In the genomic region with DNA sequence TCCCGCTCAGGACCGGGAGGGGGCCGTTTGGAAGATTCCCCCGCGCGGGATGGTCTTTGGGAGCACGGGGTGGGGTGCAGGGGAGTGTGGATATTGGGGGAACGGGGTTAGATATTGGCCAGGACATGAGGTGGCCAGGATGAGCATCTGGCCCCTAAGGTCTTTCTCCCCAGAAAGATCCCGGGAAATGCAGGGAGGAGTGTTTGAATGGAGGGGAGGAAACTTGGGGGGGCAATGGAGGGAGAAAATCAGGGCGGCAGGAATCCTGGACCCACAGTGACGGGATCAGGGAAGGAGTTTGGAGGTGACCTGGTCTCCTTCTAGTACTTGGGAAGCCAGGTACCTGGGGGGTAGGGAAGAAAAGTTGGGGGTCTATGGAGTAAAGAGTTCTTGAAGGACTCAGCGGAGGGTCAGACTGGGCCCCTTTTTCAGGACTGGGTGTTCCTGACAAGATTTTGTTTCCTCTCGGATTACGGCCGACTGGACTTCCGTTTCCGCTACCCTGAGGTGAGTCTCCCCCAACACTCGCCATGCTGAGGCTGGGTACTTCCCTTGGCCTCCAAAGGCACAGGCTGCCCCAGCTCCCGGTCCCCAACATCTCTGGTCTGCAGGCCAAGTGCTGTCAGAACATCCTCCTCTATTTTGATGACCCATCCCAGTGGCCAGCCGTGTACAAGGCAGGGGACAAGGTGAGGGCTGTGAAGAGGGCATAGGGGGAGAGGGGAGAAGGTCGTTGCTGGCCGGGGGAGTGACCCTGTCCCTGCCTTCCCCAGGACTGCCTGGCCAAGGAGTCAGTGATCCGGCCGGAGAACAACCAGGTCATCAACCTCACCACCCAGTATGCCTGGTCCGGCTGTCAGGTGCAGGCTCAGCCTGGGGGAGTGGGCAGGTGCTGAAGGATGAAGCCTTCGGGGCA, we compare ENCODE assay signal across 12 cellular contexts. TPM values are rescaled to one million over a fixed set of nuclear protein-coding genes. Genes with fewer than 3 reads are reported as not detected.
DNase-seq lines count a peak whose midpoint lies in the region; ATAC-seq, FAIRE-seq and TF ChIP-seq lines count a peak whose summit lies in the region.
"Had no signal": no experiment of that assay in that cellular context is flagged by ENCODE, and none has a peak within 500 bp of the region (broad histone marks: within the 10 kb centered on the region; RNA-seq: fewer than 3 reads in every experiment).

No MANE protein-coding gene starts in this region.

- H3K27me3 Mint-ChIP-seq in activated T-helper 2 cell treated with anti-CD3 and anti-CD28 coated beads, Interferon-gamma antibody, Interleukin-2, Interleukin-4, amounts not matched to agents 10 μg/mL and 5 μg/mL and 100 μg/mL, durations not matched to agents 14 hours and 24 hours and 36 hours (ENCODE audit: low read depth) = peaks cover 36% of the 10 kb centered on the region

- H3K27me3 ChIP-seq in left ventricle myocardium inferior (ENCODE audit: low read depth) (peaks cover 63% of the 10 kb centered on the region), thoracic aorta (replicated peaks; ENCODE audit: insufficient read depth) (no peaks in the 10 kb centered on the region)

- no peak overlapping the region for H3K27ac Mint-ChIP-seq in activated T-helper 2 cell treated with anti-CD3 and anti-CD28 coated beads, Interferon-gamma antibody, Interleukin-2, Interleukin-4, amounts not matched to agents 10 μg/mL and 5 μg/mL and 100 μg/mL, durations not matched to agents 14 hours and 24 hours and 36 hours
- H3K27ac Mint-ChIP-seq: CD4-positive, alpha-beta T cell had no signal

- TF ChIP-seq CTCF in left ventricle myocardium inferior (IDR thresholded peaks at IDR 0.05; ENCODE audit: borderline replicate concordance) (no peak), thoracic aorta (IDR thresholded peaks at IDR 0.05) (peak; percentile 26)

- no peak for FAIRE-seq in urothelium cell line (lab: Jason Lieb, UNC)
- FAIRE-seq: GM18507 had no signal

- H3K27ac ChIP-seq in left ventricle myocardium inferior (replicated peaks) = no peak overlapping the region
- no peak overlapping the region for H3K27ac ChIP-seq in thoracic aorta
- H3K27ac ChIP-seq: epithelial cell of prostate had no signal

- intact Hi-C loops in left ventricle myocardium inferior (cut with micrococcal nuclease) (no loop called here), left ventricle myocardium superior (cut with micrococcal nuclease) (no loop called here)
- intact Hi-C loops in activated T-helper 2 cell treated with anti-CD3 and anti-CD28 coated beads, Interferon-gamma antibody, Interleukin-2, Interleukin-4, amounts not matched to agents 10 μg/mL and 5 μg/mL and 100 μg/mL, durations not matched to agents 14 hours and 24 hours and 36 hours (cut with micrococcal nuclease) = loop anchor here (1.0 kb wide), 1 partner anchor 11 kb away; a partner anchor contains a TSS

- peaks cover 10% of the 10 kb centered on the region for H3K4me1 Mint-ChIP-seq in activated T-helper 2 cell treated with anti-CD3 and anti-CD28 coated beads, Interferon-gamma antibody, Interleukin-2, Interleukin-4, amounts not matched to agents 10 μg/mL and 5 μg/mL and 100 μg/mL, durations not matched to agents 14 hours and 24 hours and 36 hours (ENCODE audit: low read depth)

- DNase-seq in left ventricle myocardium inferior (no peak), left ventricle myocardium superior (no peak), thoracic aorta (ENCODE audit: low spot score) (no peak), urothelium cell line (ENCODE audit: low spot score) (no peak)
- no peak for DNase-seq in activated T-helper 2 cell treated with anti-CD3 and anti-CD28 coated beads, Interferon-gamma antibody, Interleukin-2, Interleukin-4, amounts not matched to agents 10 μg/mL and 5 μg/mL and 100 μg/mL, durations not matched to agents 14 hours and 24 hours and 36 hours (ENCODE audit: low spot score)
- DNase-seq in activated naive CD4-positive, alpha-beta T cell (lab: John Stamatoyannopoulos, UW) = no peak
- DNase-seq in stimulated activated CD4-positive, alpha-beta T cell treated with anti-CD3 and anti-CD28 coated beads, Interleukin-4, amount 100 ng/mL, for 1 hour = no peak
- DNase-seq: GOT3 had no signal

- H3K9me3 ChIP-seq in left ventricle myocardium inferior (replicated peaks) (no peaks in the 10 kb centered on the region), iPS-18c (ENCODE audit: control insufficient read depth, insufficient read depth, low read length) (no peaks in the 10 kb centered on the region), thoracic aorta (no peaks in the 10 kb centered on the region)

- H3K4me3 ChIP-seq in left ventricle myocardium inferior = peak overlapping the region; percentile 67
- H3K4me3 ChIP-seq in iPS-18c (ENCODE audit: insufficient read depth, low read depth, low read length) = peak overlapping the region; percentile 76
- no peak overlapping the region for H3K4me3 ChIP-seq in thoracic aorta

- peak overlapping the region; percentile 45 for H3K4me3 Mint-ChIP-seq in activated T-helper 2 cell treated with anti-CD3 and anti-CD28 coated beads, Interferon-gamma antibody, Interleukin-2, Interleukin-4, amounts not matched to agents 10 μg/mL and 5 μg/mL and 100 μg/mL, durations not matched to agents 14 hours and 24 hours and 36 hours (ENCODE audit: low read depth)
- H3K4me3 Mint-ChIP-seq: CD4-positive, alpha-beta T cell had no signal

- H3K36me3 ChIP-seq in left ventricle myocardium inferior = no peaks in the 10 kb centered on the region
- no peaks in the 10 kb centered on the region for H3K36me3 ChIP-seq in thoracic aorta

- no peaks in the 10 kb centered on the region for H3K36me3 Mint-ChIP-seq in activated T-helper 2 cell treated with anti-CD3 and anti-CD28 coated beads, Interferon-gamma antibody, Interleukin-2, Interleukin-4, amounts not matched to agents 10 μg/mL and 5 μg/mL and 100 μg/mL, durations not matched to agents 14 hours and 24 hours and 36 hours (ENCODE audit: low read depth)

- H3K9me3 Mint-ChIP-seq in activated T-helper 2 cell treated with anti-CD3 and anti-CD28 coated beads, Interferon-gamma antibody, Interleukin-2, Interleukin-4, amounts not matched to agents 10 μg/mL and 5 μg/mL and 100 μg/mL, durations not matched to agents 14 hours and 24 hours and 36 hours = no peaks in the 10 kb centered on the region
- H3K9me3 Mint-ChIP-seq: CD4-positive, alpha-beta T cell had no signal

- no peak for ATAC-seq in left ventricle myocardium superior
- ATAC-seq in thoracic aorta (ENCODE audit: insufficient number of reproducible peaks, low FRiP score, low read depth) = no peak

- peaks cover 14% of the 10 kb centered on the region for H3K4me1 ChIP-seq in left ventricle myocardium inferior
- H3K4me1 ChIP-seq in thoracic aorta (ENCODE audit: control insufficient read depth in 1 of 2, low read depth in 2 of 2) = peaks cover 2 to 9% of the 10 kb centered on the region in 2 donors

RNA-seq across cellular contexts. Expression of a gene that starts 1.0 kb away (rescaled TPM):
- total RNA-seq in left ventricle myocardium inferior = 0.36 TPM
- total RNA-seq in left ventricle myocardium superior = 0.64 TPM
- 0.71 and 0.85 TPM in 2 replicates for total RNA-seq in activated T-helper 2 cell treated with anti-CD3 and anti-CD28 coated beads, Interferon-gamma antibody, Interleukin-2, Interleukin-4, amounts not matched to agents 10 μg/mL and 5 μg/mL and 100 μg/mL, durations not matched to agents 14 hours and 24 hours and 36 hours
- total RNA-seq in thoracic aorta = not detected
- total RNA-seq: CD4-positive, alpha-beta T cell had no signal

RNA-seq across cellular contexts. Expression of a gene that starts 11.3 kb away (rescaled TPM):
- 34.3 TPM for total RNA-seq in left ventricle myocardium inferior
- 37.4 TPM for total RNA-seq in left ventricle myocardium superior
- 9.7 and 10.3 TPM in 2 replicates for total RNA-seq in activated T-helper 2 cell treated with anti-CD3 and anti-CD28 coated beads, Interferon-gamma antibody, Interleukin-2, Interleukin-4, amounts not matched to agents 10 μg/mL and 5 μg/mL and 100 μg/mL, durations not matched to agents 14 hours and 24 hours and 36 hours
- 10 to 100 TPM; 19.5 to 24.4 TPM for total RNA-seq in thoracic aorta

RNA-seq across cellular contexts. Expression of a gene that starts 11.7 kb away (rescaled TPM):
- 2.1 TPM for total RNA-seq in left ventricle myocardium inferior
- 2.6 TPM for total RNA-seq in left ventricle myocardium superior
- total RNA-seq in activated T-helper 2 cell treated with anti-CD3 and anti-CD28 coated beads, Interferon-gamma antibody, Interleukin-2, Interleukin-4, amounts not matched to agents 10 μg/mL and 5 μg/mL and 100 μg/mL, durations not matched to agents 14 hours and 24 hours and 36 hours = 49.3 and 50.9 TPM in 2 replicates
- total RNA-seq in thoracic aorta = 1 to 10 TPM in 1 of 2 donors, not detected in 1; 1.8 TPM

RNA-seq across cellular contexts. Expression of a gene that starts 12.2 kb away (rescaled TPM):
- total RNA-seq in left ventricle myocardium inferior = not detected
- total RNA-seq in left ventricle myocardium superior = not detected
- total RNA-seq in activated T-helper 2 cell treated with anti-CD3 and anti-CD28 coated beads, Interferon-gamma antibody, Interleukin-2, Interleukin-4, amounts not matched to agents 10 μg/mL and 5 μg/mL and 100 μg/mL, durations not matched to agents 14 hours and 24 hours and 36 hours = 0.74 and 0.91 TPM in 2 replicates
- total RNA-seq in thoracic aorta = not detected

RNA-seq across cellular contexts. Expression of a gene that starts 45.0 kb away (rescaled TPM):
- 33.3 TPM for total RNA-seq in left ventricle myocardium inferior
- total RNA-seq in left ventricle myocardium superior = 37.1 TPM
- 68.3 and 69.3 TPM in 2 replicates for total RNA-seq in activated T-helper 2 cell treated with anti-CD3 and anti-CD28 coated beads, Interferon-gamma antibody, Interleukin-2, Interleukin-4, amounts not matched to agents 10 μg/mL and 5 μg/mL and 100 μg/mL, durations not matched to agents 14 hours and 24 hours and 36 hours
- total RNA-seq in thoracic aorta = 100 to 1,000 TPM in 1 of 2 donors, 10 to 100 TPM in 1; 57.1 to 112 TPM

Comparison
In these comparisons a context has a peak if more than half of its experiments do, and no peak if none do; other contexts are left out.
1. RNA of a gene that starts 11.7 kb away (total RNA-seq): 49.3 to 50.9 TPM in activated T-helper 2 cell treated with anti-CD3 and anti-CD28 coated beads, Interferon-gamma antibody, Interleukin-2, Interleukin-4, amounts not matched to agents 10 μg/mL and 5 μg/mL and 100 μg/mL, durations not matched to agents 14 hours and 24 hours and 36 hours; 2.6 TPM in left ventricle myocardium superior (single experiment), 2.1 TPM in left ventricle myocardium inferior (single experiment) and 1.8 TPM in thoracic aorta; every median in the first group is over 10 times any median in the second.